8 cellular contexts compared by ENCODE assay signal in genomic region chr5:34486160-34486765, GRCh38.
A peak's percentile ranks its signal among the peaks of the same experiment; 100 is the strongest.
DNase-seq lines count a peak whose midpoint lies in the region; ATAC-seq and TF ChIP-seq lines count a peak whose summit lies in the region.

No MANE protein-coding gene starts in this region.

- H3K4me3 ChIP-seq in epithelial cell of proximal tubule (ENCODE audit: low read depth, low read length): no peak overlapping the region

- ATAC-seq in GM18870 (IDR thresholded peaks at IDR 0.05; ENCODE audit: unreplicated experiment): no peak

- peak in 57 of 76 experiments; percentile 2 to 63 (median 25) for DNase-seq in HUDEP-2 (lab: John Stamatoyannopoulos, UW; ENCODE audit: unreplicated experiment in 76 of 76)
- peak; percentile 74 to 94 for DNase-seq in NOMO-1 (lab: John Stamatoyannopoulos, UW; ENCODE audit: unreplicated experiment in 2 of 2)
- DNase-seq in activated CD8-positive, alpha-beta memory T cell treated with anti-CD3 and anti-CD28 coated beads, Interleukin-2, amount 50 U/mL, for 24 hours (ENCODE audit: extremely low read depth): peak; percentile 30
- no peak for DNase-seq in epithelial cell of proximal tubule (ENCODE audit: low read depth)
- DNase-seq in myocyte (ENCODE audit: low read depth): peak; percentile 88
- peak; percentile 24 for DNase-seq in stimulated activated CD8-positive, alpha-beta memory T cell treated with anti-CD3 and anti-CD28 coated beads, Interleukin-7, amount 100 ng/mL, for 24 hours (ENCODE audit: low read depth)

- TF ChIP-seq CTCF in GM12873 (IDR thresholded peaks at IDR 0.05; ENCODE audit: insufficient read depth, low read depth, low read length, missing control alignments) (peak; percentile 80), epithelial cell of proximal tubule (conservative IDR thresholded peaks at IDR 0.05; ENCODE audit: low read depth, low read length) (peak; percentile 88)
